In the genomic region with DNA sequence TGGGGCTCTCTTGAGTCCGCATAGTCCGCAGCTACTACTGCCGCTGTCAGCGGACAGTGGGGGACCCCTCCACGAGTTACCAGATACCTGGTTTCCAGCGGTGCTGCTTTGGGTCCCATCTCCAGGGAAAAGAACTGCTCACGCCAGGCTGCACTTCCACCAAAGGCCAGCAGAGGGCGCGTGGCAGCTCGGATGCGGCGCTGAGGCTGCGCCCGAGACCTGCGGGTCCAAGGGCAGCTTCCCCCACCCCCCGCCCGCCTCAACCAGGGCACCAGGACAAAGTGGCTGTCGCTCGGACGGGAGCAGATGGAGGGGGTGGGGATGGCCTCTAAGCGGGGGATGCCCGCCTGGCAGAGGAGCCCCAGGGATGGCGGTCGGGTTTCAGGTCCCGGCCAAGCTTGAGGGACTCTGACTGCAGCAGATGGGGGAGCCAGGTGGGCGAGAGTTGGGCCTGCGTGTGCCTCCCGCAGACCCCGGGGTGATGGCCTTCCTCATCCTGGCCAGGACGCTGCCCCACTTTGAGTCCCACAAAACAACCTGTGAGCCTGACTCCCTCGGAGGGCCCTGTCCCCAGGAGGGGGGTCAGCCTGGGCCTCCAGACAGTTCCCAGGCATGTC, we compare ENCODE assay signal across 9 cellular contexts. TPM values are rescaled to one million over a fixed set of nuclear protein-coding genes. Genes with fewer than 3 reads are reported as not detected.
DNase-seq lines count a peak whose midpoint lies in the region; ATAC-seq, FAIRE-seq and TF ChIP-seq lines count a peak whose summit lies in the region.
"Had no signal": no experiment of that assay in that cellular context is flagged by ENCODE, and none has a peak within 500 bp of the region (broad histone marks: within the 10 kb centered on the region; RNA-seq: fewer than 3 reads in every experiment).

No MANE protein-coding gene starts in this region.

- TF ChIP-seq CTCF in endothelial cell of umbilical vein (IDR thresholded peaks at IDR 0.05; ENCODE audit: extremely low read depth in 1 of 2, insufficient read depth in 1 of 2, low read depth in 1 of 2, low read length in 2 of 2), result peak; percentile 14 to 20

- POLR2A ChIA-PET in endothelial cell of umbilical vein (lab: Charles Lee), result no interaction called here

- no peak overlapping the region for H3K27ac ChIP-seq in endothelial cell of umbilical vein (ENCODE audit: insufficient read depth, low read depth, low read length)

- no peaks in the 10 kb centered on the region for H4K20me1 ChIP-seq in endothelial cell of umbilical vein (replicated peaks; ENCODE audit: control insufficient read depth, extremely low read depth, insufficient read depth, low read length)

- H3K4me2 ChIP-seq in endothelial cell of umbilical vein (ENCODE audit: insufficient read depth, low read length), result no peak overlapping the region

- no peaks in the 10 kb centered on the region for H3K36me3 Mint-ChIP-seq in stimulated activated memory B cell treated with anti-CD40 and anti-IgM and Interleukin-4, amounts not matched to agents 10 μg/mL and 1 μg/mL and 100 μg/mL, for 72 hours

- H3K36me3 ChIP-seq in H7 (replicated peaks; ENCODE audit: control insufficient read depth, insufficient read depth, low read length) (no peaks in the 10 kb centered on the region), endothelial cell of umbilical vein (ENCODE audit: control insufficient read depth in 2 of 2, extremely low read depth in 1 of 2, insufficient read depth in 2 of 2, low read length in 2 of 2) (no peaks in the 10 kb centered on the region)

- no peak overlapping the region for H2AFZ ChIP-seq in endothelial cell of umbilical vein (ENCODE audit: low read depth, low read length)

- no peak overlapping the region for H3K27ac Mint-ChIP-seq in stimulated activated memory B cell treated with anti-CD40 and anti-IgM and Interleukin-4, amounts not matched to agents 10 μg/mL and 1 μg/mL and 100 μg/mL, for 72 hours

- H3K27me3 ChIP-seq in H7 (ENCODE audit: control insufficient read depth, insufficient read depth, low read length), result no peaks in the 10 kb centered on the region
- no peaks in the 10 kb centered on the region for H3K27me3 ChIP-seq in endothelial cell of umbilical vein (ENCODE audit: control insufficient read depth in 2 of 2, insufficient read depth in 2 of 2, low read length in 2 of 2)

- H3K79me2 ChIP-seq in endothelial cell of umbilical vein (ENCODE audit: control insufficient read depth, insufficient read depth, low read length), result no peaks in the 10 kb centered on the region

- no peak overlapping the region for H3K9ac ChIP-seq in endothelial cell of umbilical vein (replicated peaks; ENCODE audit: extremely low read depth, insufficient read depth, low read length)

- H3K4me1 Mint-ChIP-seq in stimulated activated memory B cell treated with anti-CD40 and anti-IgM and Interleukin-4, amounts not matched to agents 10 μg/mL and 1 μg/mL and 100 μg/mL, for 72 hours, result no peaks in the 10 kb centered on the region

- CTCF ChIA-PET in endothelial cell of umbilical vein (lab: Charles Lee), result no interaction called here

- intact Hi-C loops in endothelial cell of umbilical vein (cut with micrococcal nuclease), result no loop called here

- TF ChIP-seq POLR2A in endothelial cell of umbilical vein (IDR thresholded peaks at IDR 0.05; ENCODE audit: low read depth, low read length), result no peak

- no peak for FAIRE-seq in endothelial cell of umbilical vein (lab: Jason Lieb, UNC)

- H3K4me3 ChIP-seq in H7 (ENCODE audit: insufficient read depth, low read depth, low read length) (no peak overlapping the region), endothelial cell of umbilical vein (replicated peaks in 1 of 3; ENCODE audit: insufficient read depth in 1 of 3, low read depth in 1 of 3, low read length in 3 of 3) (no peak overlapping the region)

- peaks cover 7% of the 10 kb centered on the region for H3K9me3 Mint-ChIP-seq in stimulated activated memory B cell treated with anti-CD40 and anti-IgM and Interleukin-4, amounts not matched to agents 10 μg/mL and 1 μg/mL and 100 μg/mL, for 72 hours

- ATAC-seq in stimulated activated memory B cell treated with anti-CD40 and anti-IgM and Interleukin-4, amounts not matched to agents 10 μg/mL and 1 μg/mL and 100 μg/mL, for 72 hours, result no peak
- ATAC-seq in HG02884 (IDR thresholded peaks at IDR 0.05; ENCODE audit: unreplicated experiment), result no peak

- peaks cover 2% of the 10 kb centered on the region for H3K9me3 ChIP-seq in endothelial cell of umbilical vein (replicated peaks; ENCODE audit: control insufficient read depth, insufficient read depth, low read length)

- BruUV-seq in endothelial cell of umbilical vein (replicated peaks; lab: Mats Ljungman, UMichigan), result no TSS peak

- dilution Hi-C loops in endothelial cell of umbilical vein (cut with MboI; ENCODE audit: extremely low pct_ligation_motif_present, low sequenced_read_pairs), result no loop called here

- DNase-seq in H7 (peak; percentile 23), endothelial cell of umbilical vein (ENCODE audit: low read depth, low spot score) (no peak), SHP77 treated with DMSO at 0.1 percent for 48 hours (lab: John Stamatoyannopoulos, UW) (no peak), COLO829 (ENCODE audit: low spot score) (no peak)
- peak; percentile 22 to 33 for DNase-seq in activated CD4-positive, alpha-beta T cell treated with anti-CD3 and anti-CD28 coated beads for 4 hours
- peak; percentile 50 to 56 for DNase-seq in stimulated activated CD4-positive, alpha-beta T cell treated with anti-CD3 and anti-CD28 coated beads, Interleukin-2, amount 100 ng/mL, for 48 hours

- H3K4me1 ChIP-seq in endothelial cell of umbilical vein (ENCODE audit: control insufficient read depth, extremely low read depth, insufficient read depth, low read length), result no peaks in the 10 kb centered on the region

- H3K4me3 Mint-ChIP-seq in stimulated activated memory B cell treated with anti-CD40 and anti-IgM and Interleukin-4, amounts not matched to agents 10 μg/mL and 1 μg/mL and 100 μg/mL, for 72 hours, result no peak overlapping the region

- H3K9me1 ChIP-seq in endothelial cell of umbilical vein (replicated peaks; ENCODE audit: control insufficient read depth, extremely low read depth, insufficient read depth, low read length), result no peaks in the 10 kb centered on the region

- H3K27me3 Mint-ChIP-seq in stimulated activated memory B cell treated with anti-CD40 and anti-IgM and Interleukin-4, amounts not matched to agents 10 μg/mL and 1 μg/mL and 100 μg/mL, for 72 hours, result no peaks in the 10 kb centered on the region

TF ChIP-seq in endothelial cell of umbilical vein, 7 proteins besides CTCF, POLR2A, EP300 and RAD21:
- TF ChIP-seq MYC (IDR thresholded peaks at IDR 0.05; ENCODE audit: low read depth, low read length) (no peak), JUN (IDR thresholded peaks at IDR 0.05; ENCODE audit: borderline replicate concordance, insufficient read depth, insufficient read length, low read depth) (no peak), GATA2 (IDR thresholded peaks at IDR 0.05; ENCODE audit: insufficient read depth, insufficient read length, low read depth, low read length) (no peak), FOS (IDR thresholded peaks at IDR 0.05; ENCODE audit: borderline replicate concordance, insufficient read depth, low read length) (no peak), EZH2 (IDR thresholded peaks at IDR 0.05; ENCODE audit: borderline replicate concordance, low read depth, low read length, severe bottlenecking) (no peak), POLR2AphosphoS5 (IDR thresholded peaks at IDR 0.05; ENCODE audit: insufficient read depth, low read depth, low read length) (no peak)
- TF ChIP-seq, protein P1, sequence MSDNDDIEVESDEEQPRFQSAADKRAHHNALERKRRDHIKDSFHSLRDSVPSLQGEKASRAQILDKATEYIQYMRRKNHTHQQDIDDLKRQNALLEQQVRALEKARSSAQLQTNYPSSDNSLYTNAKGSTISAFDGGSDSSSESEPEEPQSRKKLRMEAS (IDR thresholded peaks at IDR 0.05; ENCODE audit: insufficient read depth, insufficient read length), result no peak
TF ChIP-seq in endothelial cell of umbilical vein: peak in this region for 0.

RNA-seq across cellular contexts. Expression of a gene that starts 23.8 kb away (rescaled TPM):
- total RNA-seq in H7 (2014; rRNA removed; shearing (Covaris generic)), result not detected in 2 replicates
- total RNA-seq in endothelial cell of umbilical vein, result not detected in 2 replicates
- not detected in 2 replicates for polyA plus RNA-seq in endothelial cell of umbilical vein
- polyA plus RNA-seq in endothelial cell of umbilical vein (2011; cell fraction: cytosol; rRNA removed), result not detected in 2 replicates
- polyA plus RNA-seq in endothelial cell of umbilical vein (2011; cell fraction: nucleus; rRNA removed), result not detected in 2 replicates
- not detected in 2 replicates for polyA plus RNA-seq in endothelial cell of umbilical vein (2012)
- not detected in 2 replicates for polyA minus RNA-seq in endothelial cell of umbilical vein
- not detected for polyA minus RNA-seq in endothelial cell of umbilical vein (2011; cell fraction: cytosol; rRNA and poly(A)+ RNA removed)
- not detected in 2 replicates for polyA minus RNA-seq in endothelial cell of umbilical vein (2011; cell fraction: nucleus; rRNA and poly(A)+ RNA removed)
- polyA plus RNA-seq: esophagus had no signal

RNA-seq across cellular contexts. Expression of a gene that starts 45.0 kb away (rescaled TPM):
- not detected in 2 replicates for total RNA-seq in H7 (2014; rRNA removed; shearing (Covaris generic))
- not detected in 2 replicates for total RNA-seq in endothelial cell of umbilical vein
- polyA plus RNA-seq in endothelial cell of umbilical vein, result not detected in 2 replicates
- polyA plus RNA-seq in endothelial cell of umbilical vein (2011; cell fraction: cytosol; rRNA removed), result not detected in 2 replicates
- polyA plus RNA-seq in endothelial cell of umbilical vein (2011; cell fraction: nucleus; rRNA removed), result not detected in 2 replicates
- polyA plus RNA-seq in endothelial cell of umbilical vein (2012), result not detected in 2 replicates
- not detected in 2 replicates for polyA minus RNA-seq in endothelial cell of umbilical vein
- polyA minus RNA-seq in endothelial cell of umbilical vein (2011; cell fraction: cytosol; rRNA and poly(A)+ RNA removed), result not detected
- not detected in 2 replicates for polyA minus RNA-seq in endothelial cell of umbilical vein (2011; cell fraction: nucleus; rRNA and poly(A)+ RNA removed)
- polyA plus RNA-seq: esophagus had no signal

Comparison
In these comparisons a context has a peak if more than half of its experiments do, and no peak if none do; other contexts are left out.
1. DNase-seq: peak in H7 (single experiment), activated CD4-positive, alpha-beta T cell treated with anti-CD3 and anti-CD28 coated beads for 4 hours (2 of 2) and stimulated activated CD4-positive, alpha-beta T cell treated with anti-CD3 and anti-CD28 coated beads, Interleukin-2, amount 100 ng/mL, for 48 hours (2 of 2); none in endothelial cell of umbilical vein (single experiment), SHP77 treated with DMSO at 0.1 percent for 48 hours (single experiment) and COLO829 (single experiment).